ENCODE assay signal across 8 cellular contexts in the genomic region with DNA sequence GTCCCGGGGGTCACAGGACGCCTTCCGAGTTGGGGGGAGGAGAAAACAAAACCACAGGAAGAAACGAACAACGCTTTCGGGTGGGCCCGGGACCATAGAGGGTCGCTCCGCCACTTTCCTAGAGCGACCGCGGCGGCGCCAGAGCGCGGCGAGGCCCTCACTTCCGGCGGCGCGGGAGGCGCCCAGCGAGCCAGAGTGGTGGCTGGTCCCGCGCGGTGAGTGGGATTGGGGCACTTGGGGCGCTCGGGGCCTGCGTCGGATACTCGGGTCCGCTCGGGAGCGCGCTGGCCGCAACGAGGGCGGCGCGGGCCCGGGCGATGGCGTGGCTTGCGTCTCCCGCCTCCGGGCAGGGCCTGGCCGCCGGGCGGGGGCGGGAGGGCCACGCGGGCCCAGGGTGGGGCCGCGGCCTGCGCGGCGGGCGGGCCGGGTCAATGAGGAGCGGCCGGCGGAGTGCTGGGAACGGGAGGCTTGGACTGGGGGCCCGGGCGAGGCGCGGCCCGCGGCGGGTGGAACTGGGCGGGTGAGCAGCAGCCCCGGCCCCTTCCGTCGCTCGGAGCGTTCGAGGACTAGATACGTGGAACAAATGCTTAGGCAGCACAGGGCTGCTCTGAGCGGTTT. TPM values are rescaled to one million over a fixed set of nuclear protein-coding genes. Genes with fewer than 3 reads are reported as not detected.
A peak's percentile ranks its signal among the peaks of the same experiment; 100 is the strongest.
DNase-seq lines count a peak whose midpoint lies in the region; ATAC-seq and TF ChIP-seq lines count a peak whose summit lies in the region.

Gene ZNF22, plus strand, starts transcription at position 160 of the 618 bp plus-strand sequence. CDS start 2,446 bp downstream, outside the sequence.

- no peaks in the 10 kb centered on the region for H3K36me3 ChIP-seq in cardiac muscle cell

- intact Hi-C loops in posterior vena cava (cut with DNase I): no loop called here

- peak within 1 kb of the TSS; percentile 91 for H3K4me3 Mint-ChIP-seq in activated naive CD8-positive, alpha-beta T cell

- peak within 1 kb of the TSS; percentile 51 for H3K4me3 ChIP-seq in cardiac muscle cell

- H3K4me1 ChIP-seq in cardiac muscle cell (ENCODE audit: low read depth): peaks cover 17% of the 10 kb centered on the region

- peaks cover 33% of the 10 kb centered on the region for H3K4me1 Mint-ChIP-seq in activated naive CD8-positive, alpha-beta T cell (ENCODE audit: low read depth)

- DNase-seq in DMS79 (lab: John Stamatoyannopoulos, UW) (peak; percentile 48), HT1080 (ENCODE audit: low read depth) (peak; percentile 29), SKM-1 (lab: John Stamatoyannopoulos, UW; ENCODE audit: unreplicated experiment) (peak; percentile 25), cardiac muscle cell (ENCODE audit: low read depth in 1 of 2, low spot score in 1 of 2) (peak; percentile 80 to 85), posterior vena cava (ENCODE audit: low spot score) (peak; percentile 91), ureter (ENCODE audit: low spot score) (peak; percentile 67)

- peak within 1 kb of the TSS; percentile 93 for H3K27ac Mint-ChIP-seq in activated naive CD8-positive, alpha-beta T cell

- H3K9me3 Mint-ChIP-seq in activated naive CD8-positive, alpha-beta T cell (ENCODE audit: low read depth): peaks cover 12% of the 10 kb centered on the region

- peak; percentile 11 for TF ChIP-seq CTCF in cardiac muscle cell (IDR thresholded peaks at IDR 0.05; ENCODE audit: low read depth, low read length)

- H3K36me3 Mint-ChIP-seq in activated naive CD8-positive, alpha-beta T cell: peaks cover 36% of the 10 kb centered on the region

- no peaks in the 10 kb centered on the region for H3K9me3 ChIP-seq in cardiac muscle cell (ENCODE audit: low read depth)

- no peaks in the 10 kb centered on the region for H3K27me3 ChIP-seq in cardiac muscle cell

- H3K27ac ChIP-seq in cardiac muscle cell: peak within 1 kb of the TSS; percentile 93

- ATAC-seq in GM21367 (IDR thresholded peaks at IDR 0.05; ENCODE audit: unreplicated experiment): peak; percentile 55

- H3K27me3 Mint-ChIP-seq in activated naive CD8-positive, alpha-beta T cell: no peaks in the 10 kb centered on the region

RNA-seq across cellular contexts. Expression of gene ZNF22, which starts in this region (rescaled TPM):
- 14.6 and 16.3 TPM in 2 replicates for total RNA-seq in HT1080 (2014; rRNA removed; shearing (Covaris generic))
- polyA plus RNA-seq in HT1080 (2015; cell fraction: cytosol; rRNA removed): 16.5 and 17.0 TPM in 2 replicates
- polyA plus RNA-seq in HT1080 (2015; cell fraction: nucleus; rRNA removed): 6.8 and 8.5 TPM in 2 replicates
- 18.4 and 22.1 TPM in 2 replicates for total RNA-seq in cardiac muscle cell
- polyA plus RNA-seq in cardiac muscle cell: 31.3 and 48.1 TPM in 2 replicates
- total RNA-seq in posterior vena cava: 10 to 100 TPM; 17.4 to 19.7 TPM
- total RNA-seq in ureter: 21.2 TPM

Comparison
In these comparisons a context has a peak if more than half of its experiments do, and no peak if none do; other contexts are left out.
1. Peak in every context shown above with its lines: DNase-seq, ATAC-seq, H3K4me3 ChIP-seq and H3K27ac ChIP-seq.
2. DNase-seq: peak in every context shown above with its lines; median percentile 91 in posterior vena cava; 82 in cardiac muscle cell; 67 in ureter; 48 in DMS79; 29 in HT1080; 25 in SKM-1.